ENCODE assay signal across 1 cellular context in the genomic region with DNA sequence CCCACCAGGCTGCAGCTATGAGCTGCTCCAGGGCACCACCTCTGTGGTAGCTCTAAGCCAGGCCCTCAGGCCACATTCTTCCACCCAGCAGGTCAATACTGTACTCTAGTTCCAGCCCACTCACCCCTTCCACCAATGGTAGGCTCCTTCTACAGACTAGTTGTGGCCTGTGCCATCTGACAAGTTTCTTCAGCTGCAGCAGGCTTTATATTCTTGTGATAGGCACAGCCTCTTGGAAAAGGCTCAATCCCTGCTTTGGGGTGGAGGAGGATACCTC.
TF ChIP-seq lines count a peak whose summit lies in the region.

No MANE protein-coding gene starts in this region.

TF ChIP-seq in HepG2, 621 proteins besides CTCF, POLR2A, EP300 and RAD21 (continued from another document):
- TF ChIP-seq, protein P1, sequence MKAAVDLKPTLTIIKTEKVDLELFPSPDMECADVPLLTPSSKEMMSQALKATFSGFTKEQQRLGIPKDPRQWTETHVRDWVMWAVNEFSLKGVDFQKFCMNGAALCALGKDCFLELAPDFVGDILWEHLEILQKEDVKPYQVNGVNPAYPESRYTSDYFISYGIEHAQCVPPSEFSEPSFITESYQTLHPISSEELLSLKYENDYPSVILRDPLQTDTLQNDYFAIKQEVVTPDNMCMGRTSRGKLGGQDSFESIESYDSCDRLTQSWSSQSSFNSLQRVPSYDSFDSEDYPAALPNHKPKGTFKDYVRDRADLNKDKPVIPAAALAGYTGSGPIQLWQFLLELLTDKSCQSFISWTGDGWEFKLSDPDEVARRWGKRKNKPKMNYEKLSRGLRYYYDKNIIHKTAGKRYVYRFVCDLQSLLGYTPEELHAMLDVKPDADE (CRISPR knock-in tag; IDR thresholded peaks at IDR 0.05) = no peak
- TF ChIP-seq HCFC1 (IDR thresholded peaks at IDR 0.05; ENCODE audit: low read depth, low read length) (no peak), SETDB1 (CRISPR knock-in tag; IDR thresholded peaks at IDR 0.05; ENCODE audit: borderline replicate concordance) (no peak), TMF1 (CRISPR knock-in tag; IDR thresholded peaks at IDR 0.05; ENCODE audit: low read depth) (no peak), PITX1 (CRISPR knock-in tag; IDR thresholded peaks at IDR 0.05) (no peak), CREB1 (IDR thresholded peaks at IDR 0.05) (no peak), CREB1 (CRISPR knock-in tag; IDR thresholded peaks at IDR 0.05) (no peak), ZEB1 (IDR thresholded peaks at IDR 0.05; ENCODE audit: insufficient replicate concordance, low read depth) (no peak), MTA3 (CRISPR knock-in tag; IDR thresholded peaks at IDR 0.05) (no peak), RXRB (CRISPR knock-in tag; IDR thresholded peaks at IDR 0.05; ENCODE audit: borderline replicate concordance) (no peak), SRSF1 (optimal IDR thresholded peaks at IDR 0.05; ENCODE audit: low read depth, low read length) (no peak)
- TF ChIP-seq, protein P2, sequence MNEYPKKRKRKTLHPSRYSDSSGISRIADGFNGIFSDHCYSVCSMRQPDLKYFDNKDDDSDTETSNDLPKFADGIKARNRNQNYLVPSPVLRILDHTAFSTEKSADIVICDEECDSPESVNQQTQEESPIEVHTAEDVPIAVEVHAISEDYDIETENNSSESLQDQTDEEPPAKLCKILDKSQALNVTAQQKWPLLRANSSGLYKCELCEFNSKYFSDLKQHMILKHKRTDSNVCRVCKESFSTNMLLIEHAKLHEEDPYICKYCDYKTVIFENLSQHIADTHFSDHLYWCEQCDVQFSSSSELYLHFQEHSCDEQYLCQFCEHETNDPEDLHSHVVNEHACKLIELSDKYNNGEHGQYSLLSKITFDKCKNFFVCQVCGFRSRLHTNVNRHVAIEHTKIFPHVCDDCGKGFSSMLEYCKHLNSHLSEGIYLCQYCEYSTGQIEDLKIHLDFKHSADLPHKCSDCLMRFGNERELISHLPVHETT (CRISPR knock-in tag; conservative IDR thresholded peaks at IDR 0.05) = no peak
